ENCODE assay signal across 12 cellular contexts in the genomic region with DNA sequence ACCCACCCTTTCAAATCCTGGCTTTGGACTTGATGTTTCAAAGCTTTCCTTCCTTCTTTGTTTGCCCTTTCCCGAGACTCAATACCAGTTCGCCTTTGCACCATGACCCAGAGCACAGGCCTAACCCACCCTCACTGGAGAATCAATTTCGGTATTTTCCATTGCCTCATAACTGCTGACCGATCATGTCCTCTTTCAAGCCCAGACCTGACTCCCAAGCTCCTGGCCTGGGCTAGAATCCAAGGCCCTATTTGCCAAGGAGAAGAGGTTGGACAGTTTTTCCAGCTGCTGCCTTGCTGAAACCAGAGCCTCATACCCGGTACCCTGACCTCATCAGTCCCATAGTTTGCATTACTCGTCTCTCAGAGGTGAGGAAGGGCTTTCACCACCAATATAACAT. TPM values are rescaled to one million over a fixed set of nuclear protein-coding genes. Genes with fewer than 3 reads are reported as not detected.
A peak's percentile ranks its signal among the peaks of the same experiment; 100 is the strongest.
DNase-seq lines count a peak whose midpoint lies in the region; ATAC-seq and TF ChIP-seq lines count a peak whose summit lies in the region.
"Had no signal": no experiment of that assay in that cellular context is flagged by ENCODE, and none has a peak within 500 bp of the region (broad histone marks: within the 10 kb centered on the region; RNA-seq: fewer than 3 reads in every experiment).

No MANE protein-coding gene starts in this region.

- no peak for TF ChIP-seq CTCF in fibroblast of villous mesenchyme (IDR thresholded peaks at IDR 0.05; ENCODE audit: insufficient read depth, low read depth, low read length)
- no peak for TF ChIP-seq CTCF in prostate gland (IDR thresholded peaks at IDR 0.05)

- peak overlapping the region in 1 of 2 donors; percentile 52 for H3K27ac ChIP-seq in prostate gland

- WGBS in prostate gland, result 34% methylated on average over 6 of the region's 6 CpGs

- H3K4me1 ChIP-seq in prostate gland (replicated peaks), result no peaks in the 10 kb centered on the region

- H3K9me3 ChIP-seq in prostate gland, result no peaks in the 10 kb centered on the region

- no peaks in the 10 kb centered on the region for H3K27me3 ChIP-seq in prostate gland (replicated peaks; ENCODE audit: insufficient read depth)

- DNase-seq in HPDE6-E6E7 (ENCODE audit: extremely low spot score) (peak; percentile 84), SHP77 (lab: John Stamatoyannopoulos, UW) (peak; percentile 93 to 96), fibroblast of villous mesenchyme (ENCODE audit: low read depth) (peak; percentile 28), prostate gland (ENCODE audit: low spot score) (peak; percentile 83), germinal center (ENCODE audit: low spot score) (no peak)
- DNase-seq in activated naive CD4-positive, alpha-beta T cell treated with anti-CD3 and anti-CD28 coated beads, Interleukin-2, amount 50 U/mL, for 16 hours, result no peak
- DNase-seq: DMS53, NCI-H510A, T1000 had no signal

- ATAC-seq in HG03175 (IDR thresholded peaks at IDR 0.05; ENCODE audit: unreplicated experiment) (no peak), HG03565 (IDR thresholded peaks at IDR 0.05; ENCODE audit: unreplicated experiment) (no peak)
- ATAC-seq: HCT116 had no signal

- H3K4me3 ChIP-seq in fibroblast of villous mesenchyme (ENCODE audit: low read depth, low read length), result no peak overlapping the region
- H3K4me3 ChIP-seq in prostate gland, result no peak overlapping the region

- no peak for TF ChIP-seq POLR2A in prostate gland (IDR thresholded peaks at IDR 0.05)

- intact Hi-C loops in prostate gland (cut with DNase I), result no loop called here

- no peaks in the 10 kb centered on the region for H3K36me3 ChIP-seq in prostate gland

RNA-seq across cellular contexts. Expression of a gene that starts 35.3 kb away (rescaled TPM):
- total RNA-seq in fibroblast of villous mesenchyme (53.1 and 89.8 TPM in 2 replicates), prostate gland (10 to 100 TPM; 38.7 to 99.4 TPM)

Comparison
In these comparisons a context has a peak if more than half of its experiments do, and no peak if none do; other contexts are left out.
1. DNase-seq: peak in HPDE6-E6E7 (single experiment), SHP77 (2 of 2), fibroblast of villous mesenchyme (single experiment) and prostate gland (single experiment); none in activated naive CD4-positive, alpha-beta T cell treated with anti-CD3 and anti-CD28 coated beads, Interleukin-2, amount 50 U/mL, for 16 hours (single experiment) and germinal center (single experiment).